ENCODE assay signal across 8 cellular contexts in the genomic region with DNA sequence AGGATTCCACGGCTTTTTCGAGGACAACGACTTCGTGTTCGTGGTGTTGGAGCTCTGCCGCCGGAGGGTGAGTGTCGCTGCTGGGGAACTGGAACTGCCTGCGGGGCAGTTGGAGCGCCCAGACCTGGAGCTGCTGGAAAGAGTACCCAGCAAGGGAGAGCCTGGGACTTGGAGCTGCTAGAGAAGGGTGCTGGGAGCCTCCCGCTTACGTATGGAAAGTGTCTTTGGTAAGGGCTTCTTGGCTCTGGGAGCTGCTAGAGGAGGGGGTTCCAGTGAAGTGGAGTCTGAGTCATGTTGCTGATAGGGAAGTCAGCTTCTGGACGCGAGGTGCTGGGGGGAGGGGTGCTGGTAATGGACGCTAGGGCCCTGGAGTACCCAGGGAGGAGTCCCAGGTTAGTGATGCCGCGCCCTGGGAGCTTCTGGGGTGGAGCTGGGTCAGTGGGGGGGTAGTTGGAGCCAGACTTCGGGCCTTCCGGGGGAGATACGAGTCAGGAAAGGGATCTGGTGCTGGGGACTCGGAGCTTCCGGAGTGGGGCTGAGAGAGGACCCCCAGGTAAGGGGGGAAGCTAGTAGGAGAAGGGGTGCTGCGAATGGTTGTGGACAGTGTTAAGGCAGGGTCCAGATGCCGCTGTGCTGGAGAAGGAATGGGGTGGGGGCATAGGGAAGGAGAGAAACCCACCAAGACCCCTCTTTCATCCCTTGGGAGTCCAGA. TPM values are rescaled to one million over a fixed set of nuclear protein-coding genes. Genes with fewer than 3 reads are reported as not detected.
A peak's percentile ranks its signal among the peaks of the same experiment; 100 is the strongest.
DNase-seq lines count a peak whose midpoint lies in the region; TF ChIP-seq lines count a peak whose summit lies in the region.

No MANE protein-coding gene starts in this region.

- no peaks in the 10 kb centered on the region for H3K27me3 ChIP-seq in testis

- peak overlapping the region; percentile 75 for H3K4me3 ChIP-seq in AG10803 (ENCODE audit: low read length)
- H3K4me3 ChIP-seq in GM12865 (ENCODE audit: low read depth, low read length): peak overlapping the region; percentile 77
- peak overlapping the region; percentile 49 to 56 for H3K4me3 ChIP-seq in testis

- H3K27me3 Mint-ChIP-seq in activated naive CD8-positive, alpha-beta T cell treated with anti-CD3 and anti-CD28 coated beads for 36 hours: no peaks in the 10 kb centered on the region

- H3K36me3 Mint-ChIP-seq in activated naive CD8-positive, alpha-beta T cell treated with anti-CD3 and anti-CD28 coated beads for 36 hours: peaks cover 44% of the 10 kb centered on the region

- no peaks in the 10 kb centered on the region for H3K36me3 ChIP-seq in testis (ENCODE audit: low read depth, missing control alignments)

- DNase-seq in AG10803 (ENCODE audit: low read depth) (no peak), GM12865 (ENCODE audit: low read depth) (peak; percentile 57), NCI-H226 (peak; percentile 60), islet precursor cell (peak; percentile 81), testis (no peak), NCI-H1694 (lab: John Stamatoyannopoulos, UW) (no peak), NCI-H2196 (lab: John Stamatoyannopoulos, UW; ENCODE audit: unreplicated experiment) (no peak)
- peak; percentile 17 for DNase-seq in activated naive CD8-positive, alpha-beta T cell treated with anti-CD3 and anti-CD28 coated beads for 36 hours

- no peaks in the 10 kb centered on the region for H3K9me3 ChIP-seq in testis

- no peak for TF ChIP-seq POLR2A in testis (IDR thresholded peaks at IDR 0.05)

- H3K27ac ChIP-seq in testis: no peak overlapping the region

- TF ChIP-seq CTCF in AG10803 (conservative IDR thresholded peaks at IDR 0.05; ENCODE audit: low read length) (no peak), GM12865 (IDR thresholded peaks at IDR 0.05; ENCODE audit: insufficient read depth, low read depth, low read length, missing control alignments) (no peak), testis (IDR thresholded peaks at IDR 0.05) (no peak)

- WGBS in testis, 2 donors: 18 to 26% methylated on average over 11 to 24 of the region's 24 CpGs

- no peaks in the 10 kb centered on the region for H3K9me3 Mint-ChIP-seq in activated naive CD8-positive, alpha-beta T cell treated with anti-CD3 and anti-CD28 coated beads for 36 hours

- peak overlapping the region; percentile 93 for H3K4me3 Mint-ChIP-seq in activated naive CD8-positive, alpha-beta T cell treated with anti-CD3 and anti-CD28 coated beads for 36 hours

- peaks cover 9% of the 10 kb centered on the region for H3K4me1 Mint-ChIP-seq in activated naive CD8-positive, alpha-beta T cell treated with anti-CD3 and anti-CD28 coated beads for 36 hours

- H3K27ac Mint-ChIP-seq in activated naive CD8-positive, alpha-beta T cell treated with anti-CD3 and anti-CD28 coated beads for 36 hours: peak overlapping the region; percentile 58

- peaks cover 8% of the 10 kb centered on the region for H3K4me1 ChIP-seq in testis

- intact Hi-C loops in testis (cut with DNase I; ENCODE audit: low total_unique reads): no loop called here

RNA-seq across cellular contexts. Expression of gene PLK1, which starts 0.7 kb away (rescaled TPM):
- total RNA-seq in activated naive CD8-positive, alpha-beta T cell treated with anti-CD3 and anti-CD28 coated beads for 36 hours: 10 to 100 TPM; 96.5 to 97.8 TPM
- total RNA-seq in testis: 10 to 100 TPM; 26.3 to 44.5 TPM
- 94.7 TPM for polyA plus RNA-seq in testis (ENCODE audit: insufficient read depth, low read depth, low replicate concordance)

RNA-seq across cellular contexts. Expression of gene ERN2, which starts 33.6 kb away (rescaled TPM):
- not detected for total RNA-seq in activated naive CD8-positive, alpha-beta T cell treated with anti-CD3 and anti-CD28 coated beads for 36 hours
- under 1 TPM; 0.37 to 0.94 TPM for total RNA-seq in testis
- 0.32 TPM for polyA plus RNA-seq in testis (ENCODE audit: insufficient read depth, low read depth, low replicate concordance)

RNA-seq across cellular contexts. Expression of gene DCTN5, which starts 38.2 kb away (rescaled TPM):
- total RNA-seq in activated naive CD8-positive, alpha-beta T cell treated with anti-CD3 and anti-CD28 coated beads for 36 hours: 10 to 100 TPM; 81.3 to 88.0 TPM
- 10 to 100 TPM; 61.3 to 63.3 TPM for total RNA-seq in testis
- 84.0 TPM for polyA plus RNA-seq in testis (ENCODE audit: insufficient read depth, low read depth, low replicate concordance)

RNA-seq across cellular contexts. Expression of gene PALB2, which starts 38.3 kb away (rescaled TPM):
- 10 to 100 TPM; 30.9 to 32.4 TPM for total RNA-seq in activated naive CD8-positive, alpha-beta T cell treated with anti-CD3 and anti-CD28 coated beads for 36 hours
- 10 to 100 TPM; 24.6 to 26.8 TPM for total RNA-seq in testis
- 14.4 TPM for polyA plus RNA-seq in testis (ENCODE audit: insufficient read depth, low read depth, low replicate concordance)

Comparison
In these comparisons a context has a peak if more than half of its experiments do, and no peak if none do; other contexts are left out.
1. DNase-seq: peak in GM12865 (single experiment), NCI-H226 (single experiment), activated naive CD8-positive, alpha-beta T cell treated with anti-CD3 and anti-CD28 coated beads for 36 hours (single experiment) and islet precursor cell (single experiment); none in AG10803 (single experiment), testis (single experiment), NCI-H1694 (single experiment) and NCI-H2196 (single experiment).
2. Peak in every context shown above with its lines, with median percentiles within 50 percentile points of each other: H3K4me3 ChIP-seq.